ENCODE assay signal across 25 cellular contexts in the genomic region with DNA sequence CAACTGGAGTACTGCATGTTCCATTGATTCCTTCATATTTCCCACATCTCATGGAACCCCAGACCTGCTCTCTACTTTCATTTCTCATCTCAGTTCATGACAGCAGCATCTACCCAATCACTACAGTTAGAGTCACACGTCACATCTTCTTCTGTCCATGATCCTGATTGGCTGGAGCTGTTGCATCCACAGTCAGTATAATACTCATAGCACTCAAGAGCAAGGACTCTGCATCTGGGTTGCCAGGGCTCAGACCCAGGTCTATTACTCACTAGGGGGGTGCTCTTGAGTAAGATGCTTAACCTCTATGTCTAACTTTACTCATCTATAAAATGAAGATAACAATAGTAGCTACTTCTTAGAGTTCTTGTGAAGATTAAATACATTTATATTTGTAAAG.
"Had no signal": no experiment of that assay in that cellular context is flagged by ENCODE, and none has a peak within 500 bp of the region (broad histone marks: within the 10 kb centered on the region; RNA-seq: fewer than 3 reads in every experiment).

No MANE protein-coding gene starts in this region.

- H3K27ac Mint-ChIP-seq: activated CD4-positive, alpha-beta T cell treated with anti-CD3 and anti-CD28 coated beads, Interleukin-2, amount 10 ng/mL, durations not matched to agents 7 days and 5 days; activated CD8-positive, alpha-beta T cell treated with anti-CD3 and anti-CD28 coated beads, Interleukin-2, amount 10 ng/mL, durations not matched to agents 7 days and 5 days; activated naive CD4-positive, alpha-beta T cell treated with anti-CD3 and anti-CD28 coated beads, Interleukin-2, amount 10 ng/mL, durations not matched to agents 7 days and 5 days; activated naive CD8-positive, alpha-beta T cell treated with anti-CD3 and anti-CD28 coated beads, Interleukin-2, amount 50 U/mL, for 24 hours; dendritic cell treated with granulocyte-macrophage colony-stimulating factor and Interleukin-4, amounts not matched to agents 40 ng/mL and 50 ng/mL, for 4 days; naive thymus-derived CD8-positive, alpha-beta T cell; stimulated activated naive CD8-positive, alpha-beta T cell treated with anti-CD3 and anti-CD28 coated beads, Interleukin-15, amount 100 ng/mL, for 72 hours had no signal

- DNase-seq: activated CD4-positive, alpha-beta T cell treated with anti-CD3 and anti-CD28 coated beads, Interleukin-2, amount 10 ng/mL, durations not matched to agents 7 days and 5 days; activated CD8-positive, alpha-beta T cell treated with anti-CD3 and anti-CD28 coated beads, Interleukin-2, amount 10 ng/mL, durations not matched to agents 7 days and 5 days; activated naive CD4-positive, alpha-beta T cell treated with anti-CD3 and anti-CD28 coated beads, Interleukin-2, amount 10 ng/mL, durations not matched to agents 7 days and 5 days; activated naive CD8-positive, alpha-beta T cell treated with anti-CD3 and anti-CD28 coated beads, Interleukin-2, amount 50 U/mL, for 24 hours; activated T-cell treated with anti-CD3 and anti-CD28 coated beads, Interleukin-2, amount 50 U/mL, for 4 hours; aorta; effector CD8-positive, alpha-beta T cell; foreskin keratinocyte; glutamatergic neuron; hippocampal formation; islet precursor cell; lower lobe of right lung; naive thymus-derived CD8-positive, alpha-beta T cell; right cardiac atrium; stimulated activated CD4-positive, alpha-beta T cell treated with anti-CD3 and anti-CD28 coated beads, Interleukin-4, amount 100 ng/mL, for 1 hour; stimulated activated naive CD8-positive, alpha-beta T cell treated with anti-CD3 and anti-CD28 coated beads, Interleukin-15, amount 100 ng/mL, for 72 hours; T1000; transverse colon had no signal

- H3K4me1 Mint-ChIP-seq: stimulated activated naive CD8-positive, alpha-beta T cell treated with anti-CD3 and anti-CD28 coated beads, Interleukin-15, amount 100 ng/mL, for 72 hours had no signal

- H3K27me3 ChIP-seq: breast epithelium, foreskin keratinocyte, suprapubic skin, transverse colon, vagina had no signal

- H3K9me3 Mint-ChIP-seq: activated CD4-positive, alpha-beta T cell treated with anti-CD3 and anti-CD28 coated beads, Interleukin-2, amount 10 ng/mL, durations not matched to agents 7 days and 5 days; activated naive CD4-positive, alpha-beta T cell treated with anti-CD3 and anti-CD28 coated beads, Interleukin-2, amount 10 ng/mL, durations not matched to agents 7 days and 5 days; activated naive CD8-positive, alpha-beta T cell treated with anti-CD3 and anti-CD28 coated beads, Interleukin-2, amount 50 U/mL, for 24 hours; activated T-cell treated with anti-CD3 and anti-CD28 coated beads, Interleukin-2, amount 50 U/mL, for 4 hours; dendritic cell treated with granulocyte-macrophage colony-stimulating factor and Interleukin-4, amounts not matched to agents 40 ng/mL and 50 ng/mL, for 4 days; naive thymus-derived CD8-positive, alpha-beta T cell; stimulated activated naive CD8-positive, alpha-beta T cell treated with anti-CD3 and anti-CD28 coated beads, Interleukin-15, amount 100 ng/mL, for 72 hours had no signal

- H3K4me3 ChIP-seq: breast epithelium, lower lobe of right lung, prostate gland, smooth muscle cell, suprapubic skin, transverse colon, vagina had no signal

- H3K36me3 Mint-ChIP-seq: activated naive CD4-positive, alpha-beta T cell treated with anti-CD3 and anti-CD28 coated beads, Interleukin-2, amount 10 ng/mL, durations not matched to agents 7 days and 5 days; naive thymus-derived CD8-positive, alpha-beta T cell had no signal

- H3K4me2 ChIP-seq: smooth muscle cell had no signal

- ATAC-seq: activated CD8-positive, alpha-beta T cell treated with anti-CD3 and anti-CD28 coated beads, Interleukin-2, amount 10 ng/mL, durations not matched to agents 7 days and 5 days; activated naive CD8-positive, alpha-beta T cell treated with anti-CD3 and anti-CD28 coated beads, Interleukin-2, amount 50 U/mL, for 24 hours; activated T-cell treated with anti-CD3 and anti-CD28 coated beads, Interleukin-2, amount 50 U/mL, for 4 hours; esophagus mucosa; foreskin keratinocyte; lower lobe of right lung; naive thymus-derived CD8-positive, alpha-beta T cell; right cardiac atrium; stimulated activated naive CD8-positive, alpha-beta T cell treated with anti-CD3 and anti-CD28 coated beads, Interleukin-15, amount 100 ng/mL, for 72 hours had no signal

- H3K4me3 Mint-ChIP-seq: activated CD4-positive, alpha-beta T cell treated with anti-CD3 and anti-CD28 coated beads, Interleukin-2, amount 10 ng/mL, durations not matched to agents 7 days and 5 days; activated CD8-positive, alpha-beta T cell treated with anti-CD3 and anti-CD28 coated beads, Interleukin-2, amount 10 ng/mL, durations not matched to agents 7 days and 5 days; activated naive CD4-positive, alpha-beta T cell treated with anti-CD3 and anti-CD28 coated beads, Interleukin-2, amount 10 ng/mL, durations not matched to agents 7 days and 5 days; activated naive CD8-positive, alpha-beta T cell treated with anti-CD3 and anti-CD28 coated beads, Interleukin-2, amount 50 U/mL, for 24 hours; activated T-cell treated with anti-CD3 and anti-CD28 coated beads, Interleukin-2, amount 50 U/mL, for 4 hours; dendritic cell treated with granulocyte-macrophage colony-stimulating factor and Interleukin-4, amounts not matched to agents 40 ng/mL and 50 ng/mL, for 4 days; naive thymus-derived CD8-positive, alpha-beta T cell; stimulated activated naive CD8-positive, alpha-beta T cell treated with anti-CD3 and anti-CD28 coated beads, Interleukin-15, amount 100 ng/mL, for 72 hours had no signal

- H3K4me1 ChIP-seq: breast epithelium, foreskin keratinocyte, prostate gland, vagina had no signal

- H3K36me3 ChIP-seq: breast epithelium, lower lobe of right lung, prostate gland, suprapubic skin, transverse colon, vagina had no signal

- H3K27ac ChIP-seq: breast epithelium, foreskin keratinocyte, lower lobe of right lung, prostate gland, suprapubic skin, transverse colon, vagina had no signal

- H3K9me3 ChIP-seq: breast epithelium, lower lobe of right lung, prostate gland, suprapubic skin, transverse colon, vagina had no signal
